In genomic region chr18:63161728-63162195, GRCh38 we compare ENCODE assay signal across 8 cellular contexts.
DNase-seq lines count a peak whose midpoint lies in the region; ATAC-seq and TF ChIP-seq lines count a peak whose summit lies in the region.

No MANE protein-coding gene starts in this region.

- H3K36me3 ChIP-seq in KMS-11 (ENCODE audit: insufficient read depth), result no peaks in the 10 kb centered on the region
- H3K36me3 ChIP-seq in colonic mucosa, result no peaks in the 10 kb centered on the region

- peak; percentile 50 for ATAC-seq in GM21515 (IDR thresholded peaks at IDR 0.05; ENCODE audit: unreplicated experiment)
- peak; percentile 79 for ATAC-seq in activated CD4-positive, alpha-beta T cell treated with anti-CD3 and anti-CD28 coated beads for 36 hours

- intact Hi-C loops in activated CD4-positive, alpha-beta T cell treated with anti-CD3 and anti-CD28 coated beads for 36 hours (cut with DNase I, micrococcal nuclease), result loop anchor here (1.0 to 5.0 kb wide), 17 partner anchors 8 to 789 kb away; partner anchors contain the start of genes KDSR (in 1 of the 2) and VPS4B (in 1 of the 2)
- intact Hi-C loops in colonic mucosa (cut with DNase I), result no loop called here

- TF ChIP-seq CTCF in KMS-11 (conservative IDR thresholded peaks at IDR 0.05; ENCODE audit: low read depth, low read length), result no peak
- no peak for TF ChIP-seq CTCF in colonic mucosa (IDR thresholded peaks at IDR 0.05)

- peak overlapping the region; percentile 95 for H3K27ac Mint-ChIP-seq in activated CD4-positive, alpha-beta T cell treated with anti-CD3 and anti-CD28 coated beads for 36 hours

- H4K20me1 ChIP-seq in KMS-11 (ENCODE audit: insufficient read depth), result no peaks in the 10 kb centered on the region

- H3K27me3 Mint-ChIP-seq in activated CD4-positive, alpha-beta T cell treated with anti-CD3 and anti-CD28 coated beads for 36 hours, result no peaks in the 10 kb centered on the region

- H3K4me1 Mint-ChIP-seq in activated CD4-positive, alpha-beta T cell treated with anti-CD3 and anti-CD28 coated beads for 36 hours, result peaks cover 78% of the 10 kb centered on the region

- H3K4me3 ChIP-seq in KMS-11 (IDR thresholded peaks at IDR 0.05; ENCODE audit: insufficient read depth, low read depth, low read length), result peak overlapping the region; percentile 12
- no peak overlapping the region for H3K4me3 ChIP-seq in colonic mucosa

- H3K4me1 ChIP-seq in KMS-11 (ENCODE audit: low read depth, poor library complexity, severe bottlenecking) (peaks cover 80% of the 10 kb centered on the region), colonic mucosa (peaks cover 15% of the 10 kb centered on the region)

- POLR2A ChIA-PET in activated CD4-positive, alpha-beta T cell treated with anti-CD3 and anti-CD28 coated beads for 36 hours (lab: Charles Lee), result interaction anchor here (1.0 to 2.4 kb wide), 4 partner anchors 34 to 161 kb away, joined by 3 to 9 read pairs (median 4); no protein-coding TSS in a partner anchor

- peaks cover 35% of the 10 kb centered on the region for H3K36me3 Mint-ChIP-seq in activated CD4-positive, alpha-beta T cell treated with anti-CD3 and anti-CD28 coated beads for 36 hours (ENCODE audit: low read depth)

- H3K9me3 Mint-ChIP-seq in activated CD4-positive, alpha-beta T cell treated with anti-CD3 and anti-CD28 coated beads for 36 hours (ENCODE audit: low read depth), result no peaks in the 10 kb centered on the region

- peak overlapping the region; percentile 67 for H3K9ac ChIP-seq in KMS-11
- peak overlapping the region in 1 of 2 donors; percentile 38 for H3K9ac ChIP-seq in colonic mucosa (ENCODE audit: low read depth in 2 of 2, low read length in 2 of 2)

- H3K9me3 ChIP-seq in colonic mucosa, result no peaks in the 10 kb centered on the region

- H3K27me3 ChIP-seq in KMS-11 (ENCODE audit: insufficient read depth, low read depth), result no peaks in the 10 kb centered on the region
- H3K27me3 ChIP-seq in colonic mucosa, result no peaks in the 10 kb centered on the region

- DNase-seq in DMS153 treated with DMSO at 0.1 percent for 48 hours (lab: John Stamatoyannopoulos, UW; ENCODE audit: unreplicated experiment) (peak; percentile 49), colonic mucosa (peak; percentile 67), middle frontal gyrus (ENCODE audit: extremely low spot score, low spot score) (peak; percentile 57), GF-D8 (lab: John Stamatoyannopoulos, UW) (no peak)
- DNase-seq in activated CD4-positive, alpha-beta T cell treated with anti-CD3 and anti-CD28 coated beads for 36 hours, result peak; percentile 90
- peak; percentile 49 for DNase-seq in stimulated activated CD8-positive, alpha-beta memory T cell treated with anti-CD3 and anti-CD28 coated beads, Interleukin-7, amount 100 ng/mL, for 24 hours (ENCODE audit: low read depth)

- H3K4me3 Mint-ChIP-seq in activated CD4-positive, alpha-beta T cell treated with anti-CD3 and anti-CD28 coated beads for 36 hours, result peak overlapping the region; percentile 73

- CTCF ChIA-PET in activated CD4-positive, alpha-beta T cell treated with anti-CD3 and anti-CD28 coated beads for 36 hours (lab: Charles Lee), result interaction anchor here (0.7 to 2.9 kb wide), 11 partner anchors 8 to 157 kb away, joined by 3 to 18 read pairs (median 3); partner anchors contain the start of gene BCL2

- peak overlapping the region; percentile 94 for H3K27ac ChIP-seq in KMS-11
- H3K27ac ChIP-seq in colonic mucosa, result peak overlapping the region; percentile 71

- peak overlapping the region; percentile 15; the same call in 1 of the 2 replicates for H2AFZ ChIP-seq in KMS-11 (ENCODE audit: low read depth)

- H3K79me2 ChIP-seq in KMS-11 (ENCODE audit: insufficient read depth, low read depth), result peaks cover 33% of the 10 kb centered on the region; the same call in 1 of the 2 replicates

- peak overlapping the region; percentile 98 for H3K4me2 ChIP-seq in KMS-11
